In the genomic region with DNA sequence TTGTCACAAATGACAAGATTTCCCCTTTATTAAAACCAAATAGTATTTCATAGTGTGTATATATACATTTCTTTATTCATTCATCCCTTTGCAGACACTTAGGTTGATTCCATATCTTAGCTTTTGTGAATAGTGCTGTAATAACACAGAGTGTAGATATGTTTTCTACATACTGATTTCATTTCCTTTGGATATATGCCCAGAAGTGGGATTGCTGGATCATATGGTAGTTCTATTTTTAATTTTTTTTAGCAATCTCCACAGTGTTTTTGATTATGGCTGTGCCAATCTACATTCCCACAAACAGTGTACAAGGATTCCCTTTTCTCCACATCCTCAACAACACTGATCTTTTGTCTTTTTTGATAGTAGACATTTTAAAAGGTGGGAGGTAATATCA, we compare ENCODE assay signal across 2 cellular contexts.
TF ChIP-seq lines count a peak whose summit lies in the region.

No MANE protein-coding gene starts in this region.

TF ChIP-seq in SK-N-SH, 30 proteins besides CTCF, POLR2A, EP300 and RAD21:
- peak; percentile 79 for TF ChIP-seq TCF12 (IDR thresholded peaks at IDR 0.05)
- no peak for TF ChIP-seq YY1 (IDR thresholded peaks at IDR 0.05; ENCODE audit: low read depth)
- peak; percentile 51; the same call in 1 of the 2 replicates for TF ChIP-seq TEAD4 (IDR thresholded peaks at IDR 0.05; ENCODE audit: borderline replicate concordance, insufficient read depth)
- TF ChIP-seq, protein P1, sequence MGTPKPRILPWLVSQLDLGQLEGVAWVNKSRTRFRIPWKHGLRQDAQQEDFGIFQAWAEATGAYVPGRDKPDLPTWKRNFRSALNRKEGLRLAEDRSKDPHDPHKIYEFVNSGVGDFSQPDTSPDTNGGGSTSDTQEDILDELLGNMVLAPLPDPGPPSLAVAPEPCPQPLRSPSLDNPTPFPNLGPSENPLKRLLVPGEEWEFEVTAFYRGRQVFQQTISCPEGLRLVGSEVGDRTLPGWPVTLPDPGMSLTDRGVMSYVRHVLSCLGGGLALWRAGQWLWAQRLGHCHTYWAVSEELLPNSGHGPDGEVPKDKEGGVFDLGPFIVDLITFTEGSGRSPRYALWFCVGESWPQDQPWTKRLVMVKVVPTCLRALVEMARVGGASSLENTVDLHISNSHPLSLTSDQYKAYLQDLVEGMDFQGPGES (IDR thresholded peaks at IDR 0.05; ENCODE audit: low read depth, low read length), result no peak
- no peak; the same call in 1 of the 2 replicates for TF ChIP-seq POLR2AphosphoS5 (IDR thresholded peaks at IDR 0.05; ENCODE audit: low read depth, low read length)
- TF ChIP-seq, protein P2, sequence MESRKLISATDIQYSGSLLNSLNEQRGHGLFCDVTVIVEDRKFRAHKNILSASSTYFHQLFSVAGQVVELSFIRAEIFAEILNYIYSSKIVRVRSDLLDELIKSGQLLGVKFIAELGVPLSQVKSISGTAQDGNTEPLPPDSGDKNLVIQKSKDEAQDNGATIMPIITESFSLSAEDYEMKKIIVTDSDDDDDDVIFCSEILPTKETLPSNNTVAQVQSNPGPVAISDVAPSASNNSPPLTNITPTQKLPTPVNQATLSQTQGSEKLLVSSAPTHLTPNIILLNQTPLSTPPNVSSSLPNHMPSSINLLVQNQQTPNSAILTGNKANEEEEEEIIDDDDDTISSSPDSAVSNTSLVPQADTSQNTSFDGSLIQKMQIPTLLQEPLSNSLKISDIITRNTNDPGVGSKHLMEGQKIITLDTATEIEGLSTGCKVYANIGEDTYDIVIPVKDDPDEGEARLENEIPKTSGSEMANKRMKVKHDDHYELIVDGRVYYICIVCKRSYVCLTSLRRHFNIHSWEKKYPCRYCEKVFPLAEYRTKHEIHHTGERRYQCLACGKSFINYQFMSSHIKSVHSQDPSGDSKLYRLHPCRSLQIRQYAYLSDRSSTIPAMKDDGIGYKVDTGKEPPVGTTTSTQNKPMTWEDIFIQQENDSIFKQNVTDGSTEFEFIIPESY (IDR thresholded peaks at IDR 0.05; ENCODE audit: borderline replicate concordance, low read depth), result no peak
- peak; percentile 71 for TF ChIP-seq NFIC (IDR thresholded peaks at IDR 0.05; ENCODE audit: borderline replicate concordance)
- TF ChIP-seq, protein P3, sequence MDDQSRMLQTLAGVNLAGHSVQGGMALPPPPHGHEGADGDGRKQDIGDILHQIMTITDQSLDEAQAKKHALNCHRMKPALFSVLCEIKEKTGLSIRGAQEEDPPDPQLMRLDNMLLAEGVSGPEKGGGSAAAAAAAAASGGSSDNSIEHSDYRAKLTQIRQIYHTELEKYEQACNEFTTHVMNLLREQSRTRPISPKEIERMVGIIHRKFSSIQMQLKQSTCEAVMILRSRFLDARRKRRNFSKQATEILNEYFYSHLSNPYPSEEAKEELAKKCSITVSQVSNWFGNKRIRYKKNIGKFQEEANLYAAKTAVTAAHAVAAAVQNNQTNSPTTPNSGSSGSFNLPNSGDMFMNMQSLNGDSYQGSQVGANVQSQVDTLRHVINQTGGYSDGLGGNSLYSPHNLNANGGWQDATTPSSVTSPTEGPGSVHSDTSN (IDR thresholded peaks at IDR 0.05), result peak; percentile 49
- TF ChIP-seq RXRA (IDR thresholded peaks at IDR 0.05; ENCODE audit: borderline replicate concordance, low read depth), result no peak
- TF ChIP-seq, protein P4, sequence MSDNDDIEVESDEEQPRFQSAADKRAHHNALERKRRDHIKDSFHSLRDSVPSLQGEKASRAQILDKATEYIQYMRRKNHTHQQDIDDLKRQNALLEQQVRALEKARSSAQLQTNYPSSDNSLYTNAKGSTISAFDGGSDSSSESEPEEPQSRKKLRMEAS (IDR thresholded peaks at IDR 0.05; ENCODE audit: low read depth), result no peak
- no peak for TF ChIP-seq ELF1 (IDR thresholded peaks at IDR 0.05)
- peak; percentile 67; the same call in 1 of the 2 replicates for TF ChIP-seq MEF2A (IDR thresholded peaks at IDR 0.05; ENCODE audit: borderline replicate concordance, low read depth)
- peak; percentile 18; the same call in 1 of the 2 replicates for TF ChIP-seq JUND (IDR thresholded peaks at IDR 0.05)

TF ChIP-seq in HepG2, 621 proteins besides CTCF, POLR2A, EP300 and RAD21:
- TF ChIP-seq SP140L (CRISPR knock-in tag; IDR thresholded peaks at IDR 0.05; ENCODE audit: borderline replicate concordance) (no peak), ZNF343 (CRISPR knock-in tag; IDR thresholded peaks at IDR 0.05) (no peak), NRL (CRISPR knock-in tag; IDR thresholded peaks at IDR 0.05; ENCODE audit: borderline replicate concordance) (no peak), MED13 (CRISPR knock-in tag; IDR thresholded peaks at IDR 0.05) (no peak), RFX1 (IDR thresholded peaks at IDR 0.05) (no peak), ATRX (CRISPR knock-in tag; IDR thresholded peaks at IDR 0.05; ENCODE audit: borderline replicate concordance) (no peak), NFATC3 (CRISPR knock-in tag; IDR thresholded peaks at IDR 0.05) (no peak), MEIS2 (CRISPR knock-in tag; IDR thresholded peaks at IDR 0.05) (no peak), NFE2 (CRISPR knock-in tag; IDR thresholded peaks at IDR 0.05) (no peak), KAT8 (CRISPR knock-in tag; IDR thresholded peaks at IDR 0.05) (no peak), MAZ (IDR thresholded peaks at IDR 0.05; ENCODE audit: borderline replicate concordance, low read depth, low read length) (no peak), MAZ (CRISPR knock-in tag; IDR thresholded peaks at IDR 0.05; ENCODE audit: low read depth) (no peak), CC2D1A (CRISPR knock-in tag; IDR thresholded peaks at IDR 0.05) (no peak)
- TF ChIP-seq, protein P5, sequence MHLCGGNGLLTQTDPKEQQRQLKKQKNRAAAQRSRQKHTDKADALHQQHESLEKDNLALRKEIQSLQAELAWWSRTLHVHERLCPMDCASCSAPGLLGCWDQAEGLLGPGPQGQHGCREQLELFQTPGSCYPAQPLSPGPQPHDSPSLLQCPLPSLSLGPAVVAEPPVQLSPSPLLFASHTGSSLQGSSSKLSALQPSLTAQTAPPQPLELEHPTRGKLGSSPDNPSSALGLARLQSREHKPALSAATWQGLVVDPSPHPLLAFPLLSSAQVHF (CRISPR knock-in tag; IDR thresholded peaks at IDR 0.05), result no peak
TF ChIP-seq in HepG2: peak in this region for 0.
